Comparison of ENCODE assay signal across 18 cellular contexts in genomic region chr1:226754097-226754496, GRCh38. TPM values are rescaled to one million over a fixed set of nuclear protein-coding genes. Genes with fewer than 3 reads are reported as not detected.
DNase-seq lines count a peak whose midpoint lies in the region; ATAC-seq and TF ChIP-seq lines count a peak whose summit lies in the region.
"Had no signal": no experiment of that assay in that cellular context is flagged by ENCODE, and none has a peak within 500 bp of the region (broad histone marks: within the 10 kb centered on the region; RNA-seq: fewer than 3 reads in every experiment).

No MANE protein-coding gene starts in this region.

- peak overlapping the region; percentile 60 for H3K27ac Mint-ChIP-seq in activated naive CD4-positive, alpha-beta T cell treated with anti-CD3 and anti-CD28 coated beads, Interleukin-2, amount 50 U/mL, for 24 hours
- H3K27ac Mint-ChIP-seq in activated naive CD4-positive, alpha-beta T cell treated with anti-CD3 and anti-CD28 coated beads, Interleukin-2, amount 10 ng/mL, durations not matched to agents 7 days and 5 days, result no peak overlapping the region
- peak overlapping the region; percentile 1 for H3K27ac Mint-ChIP-seq in central memory CD8-positive, alpha-beta T cell (ENCODE audit: low read depth)
- peak overlapping the region; percentile 9 for H3K27ac Mint-ChIP-seq in neural progenitor cell
- H3K27ac Mint-ChIP-seq: B cell, GM23338, H9 had no signal

- no peak overlapping the region for H3K4me3 Mint-ChIP-seq in activated naive CD4-positive, alpha-beta T cell treated with anti-CD3 and anti-CD28 coated beads, Interleukin-2, amount 50 U/mL, for 24 hours
- H3K4me3 Mint-ChIP-seq in activated naive CD4-positive, alpha-beta T cell treated with anti-CD3 and anti-CD28 coated beads, Interleukin-2, amount 10 ng/mL, durations not matched to agents 7 days and 5 days, result no peak overlapping the region
- no peak overlapping the region for H3K4me3 Mint-ChIP-seq in central memory CD8-positive, alpha-beta T cell
- no peak overlapping the region for H3K4me3 Mint-ChIP-seq in neural progenitor cell
- H3K4me3 Mint-ChIP-seq: B cell, GM23338, H9 had no signal

- no peak overlapping the region for H3K4me2 ChIP-seq in neural progenitor cell
- H3K4me2 ChIP-seq: GM23338 had no signal

- H3F3A ChIP-seq in neural progenitor cell (ENCODE audit: low read depth), result no peaks in the 10 kb centered on the region

- no peaks in the 10 kb centered on the region for H4K20me1 ChIP-seq in neural progenitor cell (ENCODE audit: low read depth)

- H2AFZ ChIP-seq in neural progenitor cell (replicated peaks), result no peak overlapping the region
- H2AFZ ChIP-seq: GM23338 had no signal

- no peaks in the 10 kb centered on the region for H3K79me2 ChIP-seq in neural progenitor cell (ENCODE audit: low read depth)

- no peaks in the 10 kb centered on the region for H3K27me3 Mint-ChIP-seq in activated naive CD4-positive, alpha-beta T cell treated with anti-CD3 and anti-CD28 coated beads, Interleukin-2, amount 50 U/mL, for 24 hours
- H3K27me3 Mint-ChIP-seq in activated naive CD4-positive, alpha-beta T cell treated with anti-CD3 and anti-CD28 coated beads, Interleukin-2, amount 10 ng/mL, durations not matched to agents 7 days and 5 days, result peaks cover 9% of the 10 kb centered on the region
- no peaks in the 10 kb centered on the region for H3K27me3 Mint-ChIP-seq in central memory CD8-positive, alpha-beta T cell
- H3K27me3 Mint-ChIP-seq in neural progenitor cell (ENCODE audit: insufficient read depth, low read depth), result no peaks in the 10 kb centered on the region
- H3K27me3 Mint-ChIP-seq: B cell; CD4-positive, alpha-beta memory T cell had no signal

- POLR2A ChIA-PET in HEK293 (lab: Yijun Ruan, JAX), result no interaction called here

- DNase-seq in activated naive CD4-positive, alpha-beta T cell treated with anti-CD3 and anti-CD28 coated beads, Interleukin-2, amount 10 ng/mL, durations not matched to agents 7 days and 5 days, result no peak
- no peak for DNase-seq in central memory CD8-positive, alpha-beta T cell (ENCODE audit: low spot score in 2 of 2)
- DNase-seq in neural progenitor cell (ENCODE audit: low spot score), result no peak
- no peak for DNase-seq in NCI-H748 (lab: John Stamatoyannopoulos, UW; ENCODE audit: unreplicated experiment)
- DNase-seq in activated gamma-delta T cell (lab: John Stamatoyannopoulos, UW), result no peak
- DNase-seq: ACHN; C1 segment of cervical spinal cord; CD4-positive, alpha-beta memory T cell; DMS153; DMS79 treated with DMSO at 0.1 percent for 48 hours; EL; H9 had no signal

- H3K36me3 ChIP-seq in HEK293 (ENCODE audit: control insufficient read depth in 2 of 2, insufficient read depth in 1 of 2, low read length in 2 of 2) (no peaks in the 10 kb centered on the region), neural progenitor cell (no peaks in the 10 kb centered on the region)

- ATAC-seq in central memory CD8-positive, alpha-beta T cell (replicated peaks; ENCODE audit: extremely low read depth, poor library complexity, severe bottlenecking), result no peak
- ATAC-seq in HG03378 (IDR thresholded peaks at IDR 0.05; ENCODE audit: unreplicated experiment), result no peak
- ATAC-seq: GM23338 had no signal

- H3K4me1 Mint-ChIP-seq in activated naive CD4-positive, alpha-beta T cell treated with anti-CD3 and anti-CD28 coated beads, Interleukin-2, amount 50 U/mL, for 24 hours, result peaks cover 42% of the 10 kb centered on the region
- peaks cover 21% of the 10 kb centered on the region for H3K4me1 Mint-ChIP-seq in activated naive CD4-positive, alpha-beta T cell treated with anti-CD3 and anti-CD28 coated beads, Interleukin-2, amount 10 ng/mL, durations not matched to agents 7 days and 5 days
- peaks cover 21% of the 10 kb centered on the region for H3K4me1 Mint-ChIP-seq in central memory CD8-positive, alpha-beta T cell
- peaks cover 10% of the 10 kb centered on the region for H3K4me1 Mint-ChIP-seq in neural progenitor cell

- H3K9ac ChIP-seq in neural progenitor cell, result no peak overlapping the region

- CTCF ChIA-PET in activated naive CD4-positive, alpha-beta T cell treated with anti-CD3 and anti-CD28 coated beads, Interleukin-2, amount 10 ng/mL, durations not matched to agents 7 days and 5 days (lab: Charles Lee), result no interaction called here
- CTCF ChIA-PET in HEK293 (lab: Yijun Ruan, JAX), result interaction anchor here (0.6 to 1.0 kb wide), 2 partner anchors 42 to 51 kb away, joined by 3 read pairs; no protein-coding TSS in a partner anchor

- H3K4me3 ChIP-seq in HEK293 (ENCODE audit: low read depth, low read length), result no peak overlapping the region
- H3K4me3 ChIP-seq in neural progenitor cell, result no peak overlapping the region
- H3K4me3 ChIP-seq: GM23338 had no signal

- no peaks in the 10 kb centered on the region for H3K27me3 ChIP-seq in neural progenitor cell

- H3K9me3 ChIP-seq in HEK293 (ENCODE audit: control insufficient read depth, insufficient read depth, low read depth, low read length), result no peaks in the 10 kb centered on the region
- no peaks in the 10 kb centered on the region for H3K9me3 ChIP-seq in neural progenitor cell (ENCODE audit: low read depth)

- no peaks in the 10 kb centered on the region for H3K9me3 Mint-ChIP-seq in activated naive CD4-positive, alpha-beta T cell treated with anti-CD3 and anti-CD28 coated beads, Interleukin-2, amount 50 U/mL, for 24 hours
- H3K9me3 Mint-ChIP-seq in activated naive CD4-positive, alpha-beta T cell treated with anti-CD3 and anti-CD28 coated beads, Interleukin-2, amount 10 ng/mL, durations not matched to agents 7 days and 5 days, result no peaks in the 10 kb centered on the region
- no peaks in the 10 kb centered on the region for H3K9me3 Mint-ChIP-seq in central memory CD8-positive, alpha-beta T cell
- peaks cover 9% of the 10 kb centered on the region for H3K9me3 Mint-ChIP-seq in neural progenitor cell
- H3K9me3 Mint-ChIP-seq: GM23338, H9 had no signal

- no peaks in the 10 kb centered on the region for H3K4me1 ChIP-seq in HEK293 (ENCODE audit: control insufficient read depth, insufficient read depth, low read length)
- no peaks in the 10 kb centered on the region for H3K4me1 ChIP-seq in neural progenitor cell

- H3K36me3 Mint-ChIP-seq in activated naive CD4-positive, alpha-beta T cell treated with anti-CD3 and anti-CD28 coated beads, Interleukin-2, amount 50 U/mL, for 24 hours, result no peaks in the 10 kb centered on the region
- H3K36me3 Mint-ChIP-seq in activated naive CD4-positive, alpha-beta T cell treated with anti-CD3 and anti-CD28 coated beads, Interleukin-2, amount 10 ng/mL, durations not matched to agents 7 days and 5 days, result no peaks in the 10 kb centered on the region
- H3K36me3 Mint-ChIP-seq in central memory CD8-positive, alpha-beta T cell (ENCODE audit: insufficient read depth), result peaks cover 2% of the 10 kb centered on the region
- H3K36me3 Mint-ChIP-seq in neural progenitor cell, result no peaks in the 10 kb centered on the region
- H3K36me3 Mint-ChIP-seq: CD4-positive, alpha-beta memory T cell had no signal

- TF ChIP-seq CTCF in HEK293 (tag by site-specific recombination; IDR thresholded peaks at IDR 0.05), result no peak
- no peak for TF ChIP-seq CTCF in neural progenitor cell (IDR thresholded peaks at IDR 0.05)

- no peak overlapping the region for H3K27ac ChIP-seq in HEK293 (ENCODE audit: extremely low read depth, low read depth, low read length)
- no peak overlapping the region for H3K27ac ChIP-seq in neural progenitor cell
- H3K27ac ChIP-seq: HL-60 had no signal

TF ChIP-seq in HEK293, 187 proteins besides CTCF, POLR2A, EP300 and RAD21:
- TF ChIP-seq ZNF596 (tag by site-specific recombination; IDR thresholded peaks at IDR 0.05), result peak; percentile 97
- TF ChIP-seq KLF7 (tag by site-specific recombination; IDR thresholded peaks at IDR 0.05; ENCODE audit: borderline replicate concordance), result no peak

RNA-seq across cellular contexts. Expression of gene ITPKB, which starts 15.0 kb away (rescaled TPM):
- 1.6 and 4.5 TPM in 2 replicates for total RNA-seq in neural progenitor cell (ENCODE audit: low replicate concordance)
